Comparison of ENCODE assay signal across 2 cellular contexts in the genomic region with DNA sequence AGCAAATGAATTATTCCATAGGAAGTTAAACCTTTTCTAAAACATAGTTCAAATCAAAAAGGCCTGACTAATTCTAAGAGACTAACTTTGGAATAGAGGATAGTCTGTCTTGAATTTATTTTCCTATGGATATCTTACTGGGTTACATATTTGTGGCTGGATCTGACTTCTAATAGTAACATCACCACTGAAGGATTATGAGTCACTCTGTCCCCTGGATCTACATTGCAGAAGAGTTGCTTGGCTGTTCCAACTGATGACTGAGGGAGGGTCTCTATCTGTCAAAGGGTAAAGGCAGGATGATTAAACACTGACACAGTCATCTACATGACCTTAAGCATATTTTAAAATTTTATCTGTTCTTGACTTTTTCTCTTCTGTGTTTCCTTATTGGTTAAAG.
A peak's percentile ranks its signal among the peaks of the same experiment; 100 is the strongest.
TF ChIP-seq lines count a peak whose summit lies in the region.

No MANE protein-coding gene starts in this region.

TF ChIP-seq in A549, 52 proteins besides CTCF, POLR2A, EP300 and RAD21 (continued from another document):
- TF ChIP-seq FOSL2 (IDR thresholded peaks at IDR 0.05) (0 out of 2 replicates have a peak, but pooled peaks have one; percentile 25), FOSL2 (CRISPR knock-in tag; IDR thresholded peaks at IDR 0.05) (peak; percentile 68), CHD2 (IDR thresholded peaks at IDR 0.05; ENCODE audit: low read length, partially characterized antibody) (no peak)

TF ChIP-seq in GM23338, 12 proteins besides CTCF, POLR2A, EP300 and RAD21 (continued from another document):
- TF ChIP-seq EZH2 (IDR thresholded peaks at IDR 0.05; ENCODE audit: low read depth, unreplicated experiment) = no peak
- no peak for TF ChIP-seq JUNB (IDR thresholded peaks at IDR 0.05; ENCODE audit: unreplicated experiment)
- TF ChIP-seq ZNF114 (CRISPR knock-in tag; IDR thresholded peaks at IDR 0.05) = no peak
- no peak for TF ChIP-seq ZNF462 (CRISPR knock-in tag; IDR thresholded peaks at IDR 0.05)
- no peak for TF ChIP-seq ZNF331 (CRISPR knock-in tag; IDR thresholded peaks at IDR 0.05; ENCODE audit: low read depth)
